In the genomic region with DNA sequence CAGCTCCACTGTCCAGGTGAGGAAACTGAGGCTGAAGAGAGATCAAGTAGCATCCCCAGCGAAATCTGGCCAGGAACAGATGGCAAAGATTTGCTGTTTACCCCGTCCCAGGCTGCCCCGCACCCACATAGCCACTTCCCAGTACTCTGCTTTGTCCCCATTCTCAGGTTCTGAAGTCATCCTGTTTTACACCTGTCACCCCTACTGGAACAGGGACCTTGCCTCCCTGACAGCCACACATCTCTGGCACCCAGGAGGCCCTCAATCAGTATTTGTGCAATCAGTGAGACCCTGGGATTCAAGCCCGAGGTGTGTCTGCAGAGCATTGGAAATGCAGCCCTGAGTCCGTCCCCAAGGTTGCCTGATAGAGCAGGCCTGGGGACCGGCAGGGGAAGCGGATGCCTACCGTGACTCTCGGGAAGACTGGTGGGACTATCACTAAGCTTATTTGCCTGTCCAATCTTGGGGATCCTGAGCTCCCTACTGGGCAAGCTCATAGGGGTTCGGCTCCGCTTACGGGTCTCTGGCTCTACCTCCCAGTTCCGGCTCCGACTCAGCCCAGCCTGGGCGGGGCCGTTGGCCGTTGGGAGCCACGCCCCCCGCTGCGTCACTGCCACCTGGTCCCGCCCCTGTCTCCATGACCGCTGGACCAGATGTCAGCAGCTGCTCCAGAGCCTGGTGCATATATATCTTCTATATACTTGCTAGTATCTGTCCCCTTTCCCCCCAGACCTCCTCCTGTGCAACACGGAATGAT, we compare ENCODE assay signal across 8 cellular contexts. TPM values are rescaled to one million over a fixed set of nuclear protein-coding genes. Genes with fewer than 3 reads are reported as not detected.
A peak's percentile ranks its signal among the peaks of the same experiment; 100 is the strongest.
DNase-seq lines count a peak whose midpoint lies in the region.

No MANE protein-coding gene starts in this region.

- DNase-seq in ELR (ENCODE audit: low read depth) (peak; percentile 85), H7 (peak; percentile 92), NCI-H1105 treated with DMSO at 0.1 percent for 48 hours (lab: John Stamatoyannopoulos, UW) (peak; percentile 44), caudate nucleus (lab: John Stamatoyannopoulos, UW) (peak in 50 of 61 donors; percentile 3 to 85 (median 48)), islet precursor cell (peak; percentile 89), HPDE6-E6E7 (ENCODE audit: extremely low spot score) (no peak)
- peak; percentile 40 for DNase-seq in activated CD4-positive, CD25-positive, alpha-beta regulatory T cell treated with anti-CD3 and anti-CD28 coated beads, Interleukin-2, amount 50 U/mL, for 16 hours (ENCODE audit: low read depth, low spot score)
- DNase-seq in stimulated activated CD4-positive, alpha-beta T cell treated with anti-CD3 and anti-CD28 coated beads, Interleukin-12 subunit alpha, Interleukin-12 subunit beta, amount 100 ng/mL, for 24 hours (ENCODE audit: low read depth in 2 of 2), result peak; percentile 55 to 67

- H3K36me3 ChIP-seq in H7 (replicated peaks; ENCODE audit: control insufficient read depth, insufficient read depth, low read length), result peaks cover under 1% of the 10 kb centered on the region; the same call in 1 of the 2 replicates

- H3K27ac ChIP-seq in caudate nucleus (ENCODE audit: low read depth, low read length), result no peak overlapping the region

- peaks cover 6% of the 10 kb centered on the region; the same call in 1 of the 2 replicates for H3K27me3 ChIP-seq in H7 (ENCODE audit: control insufficient read depth, insufficient read depth, low read length)

- H3K4me3 ChIP-seq in H7 (ENCODE audit: insufficient read depth, low read depth, low read length), result peak overlapping the region; percentile 48

RNA-seq across cellular contexts. Expression of gene FANCD2, which starts 17.5 kb away (rescaled TPM):
- 67.7 and 77.5 TPM in 2 replicates for total RNA-seq in H7 (2014; rRNA removed; shearing (Covaris generic))

RNA-seq across cellular contexts. Expression of gene EMC3, which starts 22.1 kb away (rescaled TPM):
- total RNA-seq in H7 (2014; rRNA removed; shearing (Covaris generic)), result 21.8 and 45.2 TPM in 2 replicates

RNA-seq across cellular contexts. Expression of gene PRRT3, which starts 56.6 kb away (rescaled TPM):
- 5.3 and 6.8 TPM in 2 replicates for total RNA-seq in H7 (2014; rRNA removed; shearing (Covaris generic))
